In genomic region chr16:629289-630023, GRCh38 we compare ENCODE assay signal across 14 cellular contexts. TPM values are rescaled to one million over a fixed set of nuclear protein-coding genes. Genes with fewer than 3 reads are reported as not detected.
DNase-seq lines count a peak whose midpoint lies in the region; ATAC-seq and TF ChIP-seq lines count a peak whose summit lies in the region.
"Had no signal": no experiment of that assay in that cellular context is flagged by ENCODE, and none has a peak within 500 bp of the region (broad histone marks: within the 10 kb centered on the region; RNA-seq: fewer than 3 reads in every experiment).

No MANE protein-coding gene starts in this region.

- no peak for TF ChIP-seq POLR2A in IMR-90 (IDR thresholded peaks at IDR 0.05; ENCODE audit: low read depth, low read length)

- no peak overlapping the region for H2BK15ac ChIP-seq in IMR-90 (ENCODE audit: low read depth, low read length)

- H2AK5ac ChIP-seq in IMR-90 (ENCODE audit: low read depth, low read length), result no peak overlapping the region

- H4K8ac ChIP-seq in IMR-90 (ENCODE audit: low read depth in 2 of 2, low read length in 2 of 2), result no peak overlapping the region

- H4K91ac ChIP-seq in IMR-90 (ENCODE audit: insufficient read depth, low read depth, low read length), result no peak overlapping the region; the same call in 1 of the 2 replicates

- H3K4me3 Mint-ChIP-seq in glutamatergic neuron (ENCODE audit: unreplicated experiment), result peak overlapping the region; percentile 86

- intact Hi-C loops in IMR-90 (cut with micrococcal nuclease), result no loop called here
- intact Hi-C loops in posterior vena cava (cut with DNase I), result loop anchor here in 1 of 2 donors (5.0 kb wide), 1 partner anchor 37 kb away; the partner anchor contains the start of gene RAB40C

- no peaks in the 10 kb centered on the region for H3K27me3 ChIP-seq in IMR-90 (ENCODE audit: control insufficient read depth, insufficient read depth, low read length)
- H3K27me3 ChIP-seq: testis had no signal

- POLR2A ChIA-PET in IMR-90 (lab: Charles Lee; ENCODE audit: unreplicated experiment), result no interaction called here

- CTCF ChIA-PET in IMR-90 (lab: Yijun Ruan, JAX), result no interaction called here

- H3K4me1 Mint-ChIP-seq in glutamatergic neuron (ENCODE audit: low read depth, unreplicated experiment), result peaks cover 16% of the 10 kb centered on the region
- H3K4me1 Mint-ChIP-seq: CD8-positive, alpha-beta memory T cell had no signal

- 61% methylated on average over 15 of the region's 29 CpGs; no CpG with 5 or more reads in 1 of the 2 experiments for WGBS in IMR-90 (ENCODE audit: extremely low coverage in 2 of 2, insufficient read length in 1 of 2), 2 experiments

- no peak overlapping the region for H2BK5ac ChIP-seq in IMR-90 (ENCODE audit: low read depth, low read length, poor library complexity, severe bottlenecking)

- no peaks in the 10 kb centered on the region for H3K36me3 Mint-ChIP-seq in glutamatergic neuron (ENCODE audit: unreplicated experiment)

- no peak overlapping the region for H2BK20ac ChIP-seq in IMR-90 (ENCODE audit: low read depth, low read length)

- H3K27ac Mint-ChIP-seq in glutamatergic neuron (ENCODE audit: unreplicated experiment), result peak overlapping the region; percentile 99

- no peak overlapping the region for H3K14ac ChIP-seq in IMR-90 (replicated peaks; ENCODE audit: low read depth, low read length)

- H3K27ac ChIP-seq in IMR-90 (ENCODE audit: insufficient read depth, low read length), result no peak overlapping the region
- H3K27ac ChIP-seq: gastroesophageal sphincter, testis had no signal

- H2AK9ac ChIP-seq in IMR-90 (replicated peaks; ENCODE audit: low read depth, low read length, poor library complexity), result peak overlapping the region; percentile 71

- no peak overlapping the region for H3K4me3 ChIP-seq in IMR-90 (ENCODE audit: insufficient read depth, low read depth, low read length)
- H3K4me3 ChIP-seq: gastroesophageal sphincter, testis had no signal

- peaks cover 25% of the 10 kb centered on the region for H3K4me1 ChIP-seq in IMR-90 (ENCODE audit: control insufficient read depth, insufficient read depth, low read length)

- H3K4ac ChIP-seq in IMR-90 (ENCODE audit: low read depth, low read length), result no peak overlapping the region; the same call in 1 of the 2 replicates

- H3K9me3 Mint-ChIP-seq in glutamatergic neuron (ENCODE audit: unreplicated experiment), result peaks cover 14% of the 10 kb centered on the region
- H3K9me3 Mint-ChIP-seq: CD8-positive, alpha-beta memory T cell had no signal

- 0 out of 2 replicates have a peak, but pooled peaks cover 3% of the 10 kb centered on the region for H4K20me1 ChIP-seq in IMR-90 (ENCODE audit: insufficient read depth, low read length)

- H3K4me2 ChIP-seq in IMR-90 (ENCODE audit: low read depth, low read length), result no peak overlapping the region

- peaks cover 6 to 29% of the 10 kb centered on the region in 2 experiments; a peak in 2 of 4 replicates for H3K79me1 ChIP-seq in IMR-90 (ENCODE audit: low read depth in 1 of 2, low read length in 2 of 2)

- in situ Hi-C loops in IMR-90 (cut with MboI; ENCODE audit: low sequenced_read_pairs), result no loop called here

- H2AFZ ChIP-seq in IMR-90 (replicated peaks; ENCODE audit: low read length, poor library complexity), result no peak overlapping the region

- no peak for ATAC-seq in IMR-90 (ENCODE audit: low read depth)
- no peak for ATAC-seq in HG03045 (IDR thresholded peaks at IDR 0.05; ENCODE audit: unreplicated experiment)
- ATAC-seq: gastroesophageal sphincter had no signal

- H4K5ac ChIP-seq in IMR-90 (ENCODE audit: low read depth, low read length), result no peak overlapping the region

- no peak for TF ChIP-seq CTCF in IMR-90 (conservative IDR thresholded peaks at IDR 0.05; ENCODE audit: low read depth, low read length)
- no peak for TF ChIP-seq CTCF in glutamatergic neuron (IDR thresholded peaks at IDR 0.05; ENCODE audit: partially characterized antibody, unreplicated experiment)

- dilution Hi-C loops in IMR-90 (cut with HindIII; ENCODE audit: low sequenced_read_pairs, unreplicated experiment), result no loop called here

- H3K9me1 ChIP-seq in IMR-90 (ENCODE audit: insufficient read depth, low read length), result no peaks in the 10 kb centered on the region; the same call in 1 of the 2 replicates

- no peaks in the 10 kb centered on the region for H3K9me3 ChIP-seq in IMR-90 (ENCODE audit: control insufficient read depth, insufficient read depth, low read length)
- H3K9me3 ChIP-seq: gastroesophageal sphincter, testis had no signal

- H3K18ac ChIP-seq in IMR-90 (ENCODE audit: low read depth, low read length), result no peak overlapping the region

- H3K9ac ChIP-seq in IMR-90 (ENCODE audit: low read depth, low read length), result no peak overlapping the region

- H3K56ac ChIP-seq in IMR-90 (ENCODE audit: extremely low read depth, insufficient read depth, low read length), result no peak overlapping the region

- H2BK120ac ChIP-seq in IMR-90 (ENCODE audit: low read depth, low read length), result no peak overlapping the region

- no peak for TF ChIP-seq RAD21 in IMR-90 (IDR thresholded peaks at IDR 0.05; ENCODE audit: low read length)

- peaks cover 19% of the 10 kb centered on the region for H3K27me3 Mint-ChIP-seq in glutamatergic neuron (ENCODE audit: unreplicated experiment)
- H3K27me3 Mint-ChIP-seq: CD8-positive, alpha-beta memory T cell had no signal

- H3K23ac ChIP-seq in IMR-90 (ENCODE audit: low read depth, low read length), result no peak overlapping the region

- H3K36me3 ChIP-seq in IMR-90 (ENCODE audit: control insufficient read depth, insufficient read depth, low read length), result peaks cover 19% of the 10 kb centered on the region; the same call in 1 of the 2 replicates

- BruUV-seq in IMR-90 (replicated peaks; lab: Mats Ljungman, UMichigan), result no TSS peak

- DNase-seq in IMR-90 (no peak), glutamatergic neuron (peak; percentile 97), posterior vena cava (ENCODE audit: low spot score) (peak; percentile 77), GF-D8 (lab: John Stamatoyannopoulos, UW) (no peak)
- DNase-seq in activated effector memory CD4-positive, alpha-beta T cell treated with Interleukin-2 at 50 U/mL for 16 hours, result no peak
- DNase-seq: activated T-cell treated with anti-CD3 and anti-CD28 coated beads for 4 hours; CD8-positive, alpha-beta memory T cell; central memory CD4-positive, alpha-beta T cell; Kasumi-1; NCI-H526 treated with DMSO at 0.1 percent for 48 hours; stimulated activated CD4-positive, alpha-beta T cell treated with anti-CD3 and anti-CD28 coated beads, Interleukin-2, amount 100 ng/mL, for 48 hours had no signal

TF ChIP-seq in IMR-90, 13 proteins besides CTCF, POLR2A, EP300 and RAD21:
- TF ChIP-seq CEBPB (IDR thresholded peaks at IDR 0.05; ENCODE audit: low read depth, low read length), result no peak
- TF ChIP-seq RCOR1 (IDR thresholded peaks at IDR 0.05; ENCODE audit: insufficient replicate concordance, low read length), result no peak
- TF ChIP-seq MAZ (IDR thresholded peaks at IDR 0.05; ENCODE audit: borderline replicate concordance, low read depth, low read length), result no peak
- TF ChIP-seq MAFK (IDR thresholded peaks at IDR 0.05; ENCODE audit: low read depth, low read length), result no peak
- TF ChIP-seq NFE2L2 (IDR thresholded peaks at IDR 0.05; ENCODE audit: low read depth, low read length), result no peak
TF ChIP-seq in IMR-90: peak in this region for 0.

RNA-seq across cellular contexts. Expression of gene WFIKKN1, which starts 1.3 kb away (rescaled TPM):
- total RNA-seq in IMR-90 (2012; rRNA removed) (not detected in 2 replicates), glutamatergic neuron (ENCODE audit: unreplicated experiment) (61.9 TPM), posterior vena cava (under 1 TPM; 0.14 TPM)
- polyA plus RNA-seq in IMR-90 (2012; rRNA removed), result 0.10 and 0.23 TPM in 2 replicates
- 0.08 and 0.24 TPM in 2 replicates for polyA plus RNA-seq in IMR-90 (2012; cell fraction: cytosol; rRNA removed)
- 0.44 and 2.5 TPM in 2 replicates for polyA plus RNA-seq in IMR-90 (2012; cell fraction: nucleus; rRNA removed; ENCODE audit: low replicate concordance)

RNA-seq across cellular contexts. Expression of gene METTL26, which starts 6.6 kb away (rescaled TPM):
- total RNA-seq in IMR-90 (2012; rRNA removed), result 40.8 and 46.8 TPM in 2 replicates
- 128 and 184 TPM in 2 replicates for polyA plus RNA-seq in IMR-90 (2012; rRNA removed)
- polyA plus RNA-seq in IMR-90 (2012; cell fraction: cytosol; rRNA removed), result 259 and 357 TPM in 2 replicates
- polyA plus RNA-seq in IMR-90 (2012; cell fraction: nucleus; rRNA removed; ENCODE audit: low replicate concordance), result 117 and 422 TPM in 2 replicates
- total RNA-seq in glutamatergic neuron (ENCODE audit: unreplicated experiment), result 63.6 TPM
- total RNA-seq in posterior vena cava, result 10 to 100 TPM; 43.3 to 63.2 TPM

RNA-seq across cellular contexts. Expression of gene MCRIP2, which starts 12.2 kb away (rescaled TPM):
- total RNA-seq in IMR-90 (2012; rRNA removed) (6.3 and 8.6 TPM in 2 replicates), glutamatergic neuron (ENCODE audit: unreplicated experiment) (16.6 TPM), posterior vena cava (10 to 100 TPM; 19.0 to 21.5 TPM)
- 19.6 and 27.9 TPM in 2 replicates for polyA plus RNA-seq in IMR-90 (2012; rRNA removed)
- polyA plus RNA-seq in IMR-90 (2012; cell fraction: cytosol; rRNA removed), result 25.3 and 26.7 TPM in 2 replicates
- 21.2 and 46.6 TPM in 2 replicates for polyA plus RNA-seq in IMR-90 (2012; cell fraction: nucleus; rRNA removed; ENCODE audit: low replicate concordance)

RNA-seq across cellular contexts. Expression of gene WDR90, which starts 19.7 kb away (rescaled TPM):
- total RNA-seq in IMR-90 (2012; rRNA removed) (1.4 and 1.7 TPM in 2 replicates), glutamatergic neuron (ENCODE audit: unreplicated experiment) (24.6 TPM), posterior vena cava (10 to 100 TPM; 13.4 to 14.9 TPM)
- 18.7 and 21.7 TPM in 2 replicates for polyA plus RNA-seq in IMR-90 (2012; rRNA removed)
- polyA plus RNA-seq in IMR-90 (2012; cell fraction: cytosol; rRNA removed), result 7.5 and 8.1 TPM in 2 replicates
- polyA plus RNA-seq in IMR-90 (2012; cell fraction: nucleus; rRNA removed; ENCODE audit: low replicate concordance), result 118 and 402 TPM in 2 replicates

RNA-seq across cellular contexts. Expression of gene RHOT2, which starts 38.5 kb away (rescaled TPM):
- total RNA-seq in IMR-90 (2012; rRNA removed) (20.0 and 20.3 TPM in 2 replicates), glutamatergic neuron (ENCODE audit: unreplicated experiment) (208 TPM), posterior vena cava (10 to 100 TPM; 57.5 to 65.1 TPM)
- 181 and 228 TPM in 2 replicates for polyA plus RNA-seq in IMR-90 (2012; rRNA removed)
- 70.1 and 99.5 TPM in 2 replicates for polyA plus RNA-seq in IMR-90 (2012; cell fraction: cytosol; rRNA removed)
- 1,124 and 3,095 TPM in 2 replicates for polyA plus RNA-seq in IMR-90 (2012; cell fraction: nucleus; rRNA removed; ENCODE audit: low replicate concordance)

Comparison
In these comparisons a context has a peak if more than half of its experiments do, and no peak if none do; other contexts are left out.
1. DNase-seq: peak in glutamatergic neuron (single experiment) and posterior vena cava (single experiment); none in IMR-90 (single experiment), GF-D8 (single experiment) and activated effector memory CD4-positive, alpha-beta T cell treated with Interleukin-2 at 50 U/mL for 16 hours (single experiment).
2. RNA of gene WFIKKN1, which starts 1.3 kb away (total RNA-seq): 61.9 TPM in glutamatergic neuron (single experiment); 0.14 TPM in posterior vena cava and not detected in IMR-90; every median in the first group is over 10 times any median in the second.